In the genomic region with DNA sequence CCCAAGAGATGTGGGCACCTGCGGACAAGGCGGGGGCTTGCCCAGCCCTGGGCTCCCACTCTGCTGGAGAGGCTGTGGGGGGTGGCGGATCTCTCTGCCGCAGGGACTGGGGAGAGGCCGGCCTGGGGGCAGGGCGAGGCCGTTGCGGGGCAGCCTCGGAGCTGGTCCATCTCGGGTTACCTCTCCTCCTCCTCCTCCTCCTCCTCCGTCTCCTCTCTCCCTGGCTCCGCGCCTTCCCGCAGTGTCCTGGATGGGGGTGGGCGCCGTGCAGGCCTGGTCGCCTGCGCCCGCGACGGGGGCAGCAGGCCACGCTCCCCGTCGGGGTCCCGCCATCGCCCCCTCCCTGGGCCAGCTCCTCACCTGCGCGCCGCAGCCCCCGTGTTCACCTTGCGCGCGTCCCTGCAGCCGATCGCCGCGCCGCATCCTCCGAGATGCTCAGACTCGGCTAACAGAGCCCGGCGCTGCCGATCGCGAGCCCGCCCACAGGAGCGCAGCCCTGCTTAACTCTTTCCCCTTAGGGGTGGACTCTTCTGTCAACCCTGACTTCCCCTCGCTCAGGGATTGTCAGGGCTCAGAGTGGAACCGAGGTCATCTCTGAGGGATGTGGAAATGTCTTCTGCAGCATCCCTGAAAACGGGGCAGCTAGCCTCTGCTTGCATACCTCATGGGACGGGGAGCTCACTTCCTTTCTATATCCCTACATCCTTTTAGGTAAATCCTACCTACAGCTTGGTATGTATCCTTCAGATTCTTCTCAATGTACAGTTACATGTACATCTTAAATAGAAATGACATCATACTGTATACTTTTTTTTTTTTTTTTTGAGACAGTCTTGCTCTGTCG, we compare ENCODE assay signal across 8 cellular contexts. TPM values are rescaled to one million over a fixed set of nuclear protein-coding genes. Genes with fewer than 3 reads are reported as not detected.
DNase-seq lines count a peak whose midpoint lies in the region; ATAC-seq, FAIRE-seq and TF ChIP-seq lines count a peak whose summit lies in the region.

A gene (minus strand): TSS at position 447 of the 844 bp plus-strand sequence. CDS start 2,293 bp downstream, outside the sequence.

- POLR2A ChIA-PET in endothelial cell of umbilical vein (lab: Charles Lee): interaction anchor here (0.6 kb wide), 1 partner anchor 19 kb away, joined by 3 read pairs; no protein-coding TSS in a partner anchor
- POLR2A ChIA-PET in naive thymus-derived CD8-positive, alpha-beta T cell (lab: Charles Lee): interaction anchor here (0.5 to 6.8 kb wide), 8 partner anchors 10 to 289 kb away, joined by 3 to 73 read pairs (median 3); a partner anchor contains a TSS

- H3K36me3 ChIP-seq in HAP-1 (replicated peaks) (no peaks in the 10 kb centered on the region), endothelial cell of umbilical vein (ENCODE audit: control insufficient read depth in 2 of 2, extremely low read depth in 1 of 2, insufficient read depth in 2 of 2, low read length in 2 of 2) (no peaks in the 10 kb centered on the region), tibial nerve (peaks cover 0 to 21% (median 0%) of the 10 kb centered on the region in 3 donors)

- no peaks in the 10 kb centered on the region for H4K20me1 ChIP-seq in endothelial cell of umbilical vein (replicated peaks; ENCODE audit: control insufficient read depth, extremely low read depth, insufficient read depth, low read length)

- H3K27me3 ChIP-seq in HAP-1 (ENCODE audit: low read depth) (no peaks in the 10 kb centered on the region), endothelial cell of umbilical vein (ENCODE audit: control insufficient read depth in 2 of 2, insufficient read depth in 2 of 2, low read length in 2 of 2) (no peaks in the 10 kb centered on the region), tibial nerve (no peaks in the 10 kb centered on the region)

- no peak for TF ChIP-seq CTCF in endothelial cell of umbilical vein (IDR thresholded peaks at IDR 0.05; ENCODE audit: extremely low read depth in 1 of 2, insufficient read depth in 1 of 2, low read depth in 1 of 2, low read length in 2 of 2)
- no peak for TF ChIP-seq CTCF in tibial nerve (IDR thresholded peaks at IDR 0.05)

- intact Hi-C loops in endothelial cell of umbilical vein (cut with micrococcal nuclease): no loop called here

- peak within 1 kb of the TSS; percentile 49 for H3K4me2 ChIP-seq in endothelial cell of umbilical vein (ENCODE audit: insufficient read depth, low read length)

- H3K4me3 ChIP-seq in HAP-1 (peak within 1 kb of the TSS; percentile 43), endothelial cell of umbilical vein (replicated peaks in 1 of 3; ENCODE audit: insufficient read depth in 1 of 3, low read depth in 1 of 3, low read length in 3 of 3) (peak within 1 kb of the TSS; percentile 16 to 67 (median 50)), tibial nerve (peak within 1 kb of the TSS; percentile 23 to 60 (median 42))

- H3K9me3 Mint-ChIP-seq in activated CD8-positive, alpha-beta memory T cell treated with anti-CD3 and anti-CD28 coated beads, Interleukin-2, amount 10 ng/mL, durations not matched to agents 7 days and 5 days (ENCODE audit: low read depth): no peaks in the 10 kb centered on the region
- H3K9me3 Mint-ChIP-seq in naive thymus-derived CD8-positive, alpha-beta T cell: no peaks in the 10 kb centered on the region

- no TSS peak for BruUV-seq in endothelial cell of umbilical vein (replicated peaks; lab: Mats Ljungman, UMichigan)

- peak; percentile 95 for ATAC-seq in activated CD8-positive, alpha-beta memory T cell treated with anti-CD3 and anti-CD28 coated beads, Interleukin-2, amount 10 ng/mL, durations not matched to agents 7 days and 5 days
- peak; percentile 93 to 97 for ATAC-seq in naive thymus-derived CD8-positive, alpha-beta T cell

- peaks cover 18% of the 10 kb centered on the region for H3K4me1 Mint-ChIP-seq in activated CD8-positive, alpha-beta memory T cell treated with anti-CD3 and anti-CD28 coated beads, Interleukin-2, amount 10 ng/mL, durations not matched to agents 7 days and 5 days
- H3K4me1 Mint-ChIP-seq in naive thymus-derived CD8-positive, alpha-beta T cell: peaks cover 6 to 20% (median 15%) of the 10 kb centered on the region in 4 donors

- H3K9me1 ChIP-seq in endothelial cell of umbilical vein (replicated peaks; ENCODE audit: control insufficient read depth, extremely low read depth, insufficient read depth, low read length): no peaks in the 10 kb centered on the region

- DNase-seq in NCI-H2029 (lab: John Stamatoyannopoulos, UW): peak; percentile 48
- DNase-seq in NCI-H2029 treated with DMSO at 0.1 percent for 48 hours (lab: John Stamatoyannopoulos, UW): no peak
- DNase-seq in HAP-1 (ENCODE audit: low spot score in 2 of 2): peak; percentile 46 to 73
- peak; percentile 33 for DNase-seq in NCI-H1105 treated with DMSO at 0.1 percent for 48 hours (lab: John Stamatoyannopoulos, UW)
- DNase-seq in activated CD8-positive, alpha-beta memory T cell treated with anti-CD3 and anti-CD28 coated beads, Interleukin-2, amount 10 ng/mL, durations not matched to agents 7 days and 5 days: peak; percentile 78
- no peak for DNase-seq in endothelial cell of umbilical vein (ENCODE audit: low read depth, low spot score)
- DNase-seq in naive thymus-derived CD8-positive, alpha-beta T cell: peak in 9 of 10 donors; percentile 38 to 74 (median 57)
- DNase-seq in tibial nerve (ENCODE audit: low spot score in 2 of 2): no peak

- H3K4me1 ChIP-seq in HAP-1 (peaks cover 11% of the 10 kb centered on the region), endothelial cell of umbilical vein (ENCODE audit: control insufficient read depth, extremely low read depth, insufficient read depth, low read length) (peaks cover 7% of the 10 kb centered on the region), tibial nerve (peaks cover 0 to 38% (median 15%) of the 10 kb centered on the region in 4 donors)

- WGBS in tibial nerve, 2 donors: 4 to 8% methylated on average over 42 to 43 of the region's 52 CpGs

- H3K27ac ChIP-seq in endothelial cell of umbilical vein (ENCODE audit: insufficient read depth, low read depth, low read length): no peak within 1 kb of the TSS
- H3K27ac ChIP-seq in tibial nerve: peak within 1 kb of the TSS in 1 of 4 donors; percentile 55

- CTCF ChIA-PET in activated CD8-positive, alpha-beta memory T cell treated with anti-CD3 and anti-CD28 coated beads, Interleukin-2, amount 10 ng/mL, durations not matched to agents 7 days and 5 days (lab: Charles Lee): interaction anchor here (0.6 to 1.8 kb wide), 7 partner anchors 8 to 103 kb away, joined by 3 to 5 read pairs (median 3); a partner anchor contains a TSS
- CTCF ChIA-PET in endothelial cell of umbilical vein (lab: Charles Lee): interaction anchor here (1.9 kb wide), 1 partner anchor 19 kb away, joined by 5 read pairs; a partner anchor contains a TSS

- no peaks in the 10 kb centered on the region for H3K79me2 ChIP-seq in endothelial cell of umbilical vein (ENCODE audit: control insufficient read depth, insufficient read depth, low read length)

- no peaks in the 10 kb centered on the region for H3K27me3 Mint-ChIP-seq in activated CD8-positive, alpha-beta memory T cell treated with anti-CD3 and anti-CD28 coated beads, Interleukin-2, amount 10 ng/mL, durations not matched to agents 7 days and 5 days
- H3K27me3 Mint-ChIP-seq in naive thymus-derived CD8-positive, alpha-beta T cell: no peaks in the 10 kb centered on the region

- H3K9ac ChIP-seq in endothelial cell of umbilical vein (replicated peaks; ENCODE audit: extremely low read depth, insufficient read depth, low read length): no peak within 1 kb of the TSS

- no peak for FAIRE-seq in endothelial cell of umbilical vein (lab: Jason Lieb, UNC)

- dilution Hi-C loops in endothelial cell of umbilical vein (cut with MboI; ENCODE audit: extremely low pct_ligation_motif_present, low sequenced_read_pairs): no loop called here

- H3K9me3 ChIP-seq in HAP-1 (no peaks in the 10 kb centered on the region), endothelial cell of umbilical vein (replicated peaks; ENCODE audit: control insufficient read depth, insufficient read depth, low read length) (no peaks in the 10 kb centered on the region), tibial nerve (no peaks in the 10 kb centered on the region)

- no peaks in the 10 kb centered on the region for H3K36me3 Mint-ChIP-seq in activated CD8-positive, alpha-beta memory T cell treated with anti-CD3 and anti-CD28 coated beads, Interleukin-2, amount 10 ng/mL, durations not matched to agents 7 days and 5 days
- H3K36me3 Mint-ChIP-seq in naive thymus-derived CD8-positive, alpha-beta T cell: no peaks in the 10 kb centered on the region

- no peak for TF ChIP-seq EP300 in tibial nerve (IDR thresholded peaks at IDR 0.05)

- TF ChIP-seq POLR2A in endothelial cell of umbilical vein (IDR thresholded peaks at IDR 0.05; ENCODE audit: low read depth, low read length) (no peak), tibial nerve (IDR thresholded peaks at IDR 0.05) (no peak)

- in situ Hi-C loops in HAP-1 (cut with MboI; ENCODE audit: low sequenced_read_pairs): no loop called here

- no peak within 1 kb of the TSS for H3K27ac Mint-ChIP-seq in activated CD8-positive, alpha-beta memory T cell treated with anti-CD3 and anti-CD28 coated beads, Interleukin-2, amount 10 ng/mL, durations not matched to agents 7 days and 5 days
- peak within 1 kb of the TSS in 8 of 10 donors; percentile 18 to 94 (median 63) for H3K27ac Mint-ChIP-seq in naive thymus-derived CD8-positive, alpha-beta T cell

- peak within 1 kb of the TSS; percentile 76 for H3K4me3 Mint-ChIP-seq in activated CD8-positive, alpha-beta memory T cell treated with anti-CD3 and anti-CD28 coated beads, Interleukin-2, amount 10 ng/mL, durations not matched to agents 7 days and 5 days
- peak within 1 kb of the TSS; percentile 77 to 91 (median 88) for H3K4me3 Mint-ChIP-seq in naive thymus-derived CD8-positive, alpha-beta T cell

- H2AFZ ChIP-seq in endothelial cell of umbilical vein (ENCODE audit: low read depth, low read length): peak within 1 kb of the TSS; percentile 60

TF ChIP-seq in endothelial cell of umbilical vein, 7 proteins besides CTCF, POLR2A, EP300 and RAD21 (continues in another document):
- TF ChIP-seq JUN (IDR thresholded peaks at IDR 0.05; ENCODE audit: borderline replicate concordance, insufficient read depth, insufficient read length, low read depth): no peak

RNA-seq across cellular contexts. Expression of the gene that starts here (rescaled TPM):
- 1 to 10 TPM; 3.5 to 6.4 TPM for total RNA-seq in activated CD8-positive, alpha-beta memory T cell treated with anti-CD3 and anti-CD28 coated beads, Interleukin-2, amount 10 ng/mL, durations not matched to agents 7 days and 5 days
- total RNA-seq in endothelial cell of umbilical vein (1.5 and 2.5 TPM in 2 replicates), tibial nerve (1 to 10 TPM; 2.2 to 3.3 (median 2.7) TPM)
- polyA plus RNA-seq in endothelial cell of umbilical vein: 1.5 and 2.0 TPM in 2 replicates
- 1.4 and 1.6 TPM in 2 replicates for polyA plus RNA-seq in endothelial cell of umbilical vein (2011; cell fraction: cytosol; rRNA removed)
- 1.2 and 1.6 TPM in 2 replicates for polyA plus RNA-seq in endothelial cell of umbilical vein (2011; cell fraction: nucleus; rRNA removed)
- polyA plus RNA-seq in endothelial cell of umbilical vein (2012): 1.2 and 1.3 TPM in 2 replicates
- 1.7 and 2.3 TPM in 2 replicates for polyA minus RNA-seq in endothelial cell of umbilical vein
- 0.31 TPM for polyA minus RNA-seq in endothelial cell of umbilical vein (2011; cell fraction: cytosol; rRNA and poly(A)+ RNA removed)
- polyA minus RNA-seq in endothelial cell of umbilical vein (2011; cell fraction: nucleus; rRNA and poly(A)+ RNA removed): 1.1 and 1.2 TPM in 2 replicates
- total RNA-seq in naive thymus-derived CD8-positive, alpha-beta T cell: 1 to 10 TPM; 5.5 to 6.3 TPM
- polyA plus RNA-seq in naive thymus-derived CD8-positive, alpha-beta T cell: 1 to 10 TPM; 2.2 to 4.4 (median 3.1) TPM

Comparison
In these comparisons a context has a peak if more than half of its experiments do, and no peak if none do; other contexts are left out.
1. DNase-seq: peak in NCI-H2029 (single experiment), HAP-1 (2 of 2), NCI-H1105 treated with DMSO at 0.1 percent for 48 hours (single experiment), activated CD8-positive, alpha-beta memory T cell treated with anti-CD3 and anti-CD28 coated beads, Interleukin-2, amount 10 ng/mL, durations not matched to agents 7 days and 5 days (single experiment) and naive thymus-derived CD8-positive, alpha-beta T cell (9 of 10); none in NCI-H2029 treated with DMSO at 0.1 percent for 48 hours (single experiment), endothelial cell of umbilical vein (single experiment) and tibial nerve (0 of 2).
2. Peak in every context shown above with its lines, with median percentiles within 50 percentile points of each other: H3K4me3 ChIP-seq.